In genomic region chr6:150683320-150683719, GRCh38 we compare ENCODE assay signal across 16 cellular contexts.
DNase-seq lines count a peak whose midpoint lies in the region; ATAC-seq and TF ChIP-seq lines count a peak whose summit lies in the region.
"Had no signal": no experiment of that assay in that cellular context is flagged by ENCODE, and none has a peak within 500 bp of the region (broad histone marks: within the 10 kb centered on the region; RNA-seq: fewer than 3 reads in every experiment).

No MANE protein-coding gene starts in this region.

- H3K36me3 ChIP-seq in breast epithelium, result no peaks in the 10 kb centered on the region
- no peaks in the 10 kb centered on the region for H3K36me3 ChIP-seq in uterus
- H3K36me3 ChIP-seq in PC-9 (ENCODE audit: low read depth), result no peaks in the 10 kb centered on the region

- no peaks in the 10 kb centered on the region for H3K9me2 ChIP-seq in PC-9 (ENCODE audit: insufficient read depth)

- ATAC-seq in Right ventricle myocardium superior (ENCODE audit: poor library complexity), result peak; percentile 55
- no peak for ATAC-seq in HG03354 (IDR thresholded peaks at IDR 0.05; ENCODE audit: poor library complexity, severe bottlenecking, unreplicated experiment)
- ATAC-seq: CD8-positive, alpha-beta T cell; Panc1 had no signal

- H3K4me3 ChIP-seq in breast epithelium, result peak overlapping the region in 2 of 3 donors; percentile 16 to 41
- H3K4me3 ChIP-seq in uterus, result peak overlapping the region in 1 of 2 donors; percentile 5
- H3K4me3 ChIP-seq in PC-9, result no peak overlapping the region

- TF ChIP-seq CTCF in breast epithelium (IDR thresholded peaks at IDR 0.05) (no peak), MCF 10A (IDR thresholded peaks at IDR 0.05; ENCODE audit: unreplicated experiment) (no peak), nephron (IDR thresholded peaks at IDR 0.05; ENCODE audit: unreplicated experiment in 3 of 3) (no peak), uterus (IDR thresholded peaks at IDR 0.05) (no peak), PC-9 (conservative IDR thresholded peaks at IDR 0.05) (no peak)

- H3K27ac ChIP-seq in breast epithelium (peak overlapping the region; percentile 17 to 84), uterus (peak overlapping the region; percentile 61 to 70), PC-9 (no peak overlapping the region)
- H3K27ac ChIP-seq: epithelial cell of prostate had no signal

- H3K9me3 Mint-ChIP-seq in MCF 10A (ENCODE audit: unreplicated experiment) (no peaks in the 10 kb centered on the region), nephron (no peaks in the 10 kb centered on the region)
- H3K9me3 Mint-ChIP-seq: activated naive CD4-positive, alpha-beta T cell treated with anti-CD3 and anti-CD28 coated beads, Interleukin-2, amount 10 ng/mL, durations not matched to agents 7 days and 5 days; CD8-positive, alpha-beta T cell had no signal

- H3K27ac Mint-ChIP-seq in MCF 10A (ENCODE audit: low read depth, unreplicated experiment) (no peak overlapping the region), nephron (peak overlapping the region; percentile 5 to 55 (median 52))
- H3K27ac Mint-ChIP-seq: activated naive CD4-positive, alpha-beta T cell treated with anti-CD3 and anti-CD28 coated beads, Interleukin-2, amount 10 ng/mL, durations not matched to agents 7 days and 5 days; CD8-positive, alpha-beta T cell had no signal

- CTCF ChIA-PET in MCF 10A (lab: Yijun Ruan, JAX), result interaction anchor here (1.1 to 1.4 kb wide), 2 partner anchors 9 to 14 kb away, joined by 3 to 4 read pairs; no protein-coding TSS in a partner anchor
- CTCF ChIA-PET in PC-9 (lab: Charles Lee), result no interaction called here

- H3K27me3 Mint-ChIP-seq in MCF 10A (ENCODE audit: insufficient read depth, unreplicated experiment) (no peaks in the 10 kb centered on the region), nephron (ENCODE audit: low read depth) (no peaks in the 10 kb centered on the region)

- H3K4me3 Mint-ChIP-seq in MCF 10A (ENCODE audit: unreplicated experiment), result no peak overlapping the region
- H3K4me3 Mint-ChIP-seq in nephron, result peak overlapping the region in 2 of 3 experiments; percentile 11 to 59
- H3K4me3 Mint-ChIP-seq: activated naive CD4-positive, alpha-beta T cell treated with anti-CD3 and anti-CD28 coated beads, Interleukin-2, amount 10 ng/mL, durations not matched to agents 7 days and 5 days; CD8-positive, alpha-beta T cell had no signal

- intact Hi-C loops in breast epithelium (cut with DNase I; ENCODE audit: low total_unique reads) (no loop called here), MCF 10A (cut with micrococcal nuclease) (no loop called here), Right ventricle myocardium superior (cut with DNase I) (no loop called here), uterus (cut with DNase I; ENCODE audit: low total_unique reads) (no loop called here), PC-9 (cut with micrococcal nuclease; ENCODE audit: unreplicated experiment) (no loop called here)

- POLR2A ChIA-PET in MCF 10A (lab: Yijun Ruan, JAX), result no interaction called here
- POLR2A ChIA-PET in PC-9 (lab: Charles Lee; ENCODE audit: unreplicated experiment), result no interaction called here

- no peak overlapping the region for H3K4me2 ChIP-seq in PC-9

- H3K4me1 ChIP-seq in breast epithelium (no peaks in the 10 kb centered on the region), uterus (no peaks in the 10 kb centered on the region), PC-9 (replicated peaks; ENCODE audit: insufficient read depth) (0 out of 2 replicates have a peak, but pooled peaks cover 5% of the 10 kb centered on the region)

- H3K9me3 ChIP-seq in breast epithelium (no peaks in the 10 kb centered on the region), uterus (no peaks in the 10 kb centered on the region), PC-9 (ENCODE audit: insufficient read depth, low read depth) (no peaks in the 10 kb centered on the region)

- no peaks in the 10 kb centered on the region for H3K79me2 ChIP-seq in PC-9 (ENCODE audit: low read depth)

- BruUV-seq in MCF 10A (replicated peaks; lab: Mats Ljungman, UMichigan), result no TSS peak
- BruUV-seq in PC-9 (replicated peaks; lab: Mats Ljungman, UMichigan), result no TSS peak

- no peaks in the 10 kb centered on the region for H4K20me1 ChIP-seq in PC-9 (ENCODE audit: insufficient read depth)

- TF ChIP-seq POLR2A in breast epithelium (IDR thresholded peaks at IDR 0.05), result no peak
- TF ChIP-seq POLR2A in uterus (IDR thresholded peaks at IDR 0.05), result no peak

- no peaks in the 10 kb centered on the region for H3F3A ChIP-seq in PC-9 (ENCODE audit: insufficient read depth, low read depth)

- no peaks in the 10 kb centered on the region for H3K36me3 Mint-ChIP-seq in MCF 10A (ENCODE audit: insufficient read depth, unreplicated experiment)
- peaks cover 22% of the 10 kb centered on the region for H3K36me3 Mint-ChIP-seq in nephron (ENCODE audit: low read depth)
- H3K36me3 Mint-ChIP-seq: activated naive CD4-positive, alpha-beta T cell treated with anti-CD3 and anti-CD28 coated beads, Interleukin-2, amount 10 ng/mL, durations not matched to agents 7 days and 5 days; CD8-positive, alpha-beta T cell had no signal

- no peak overlapping the region for H2AFZ ChIP-seq in PC-9

- DNase-seq in breast epithelium (ENCODE audit: low spot score in 2 of 2) (no peak), MCF 10A (ENCODE audit: unreplicated experiment) (no peak), Right ventricle myocardium superior (peak; percentile 59), uterus (peak in 1 of 2 donors; percentile 74), nucleus accumbens (lab: John Stamatoyannopoulos, UW) (no peak), PC-9 (no peak)
- DNase-seq: activated CD4-positive, CD25-positive, alpha-beta regulatory T cell treated with anti-CD3 and anti-CD28 coated beads, Interleukin-2, amount 50 U/mL, for 72 hours; activated naive CD4-positive, alpha-beta T cell treated with anti-CD3 and anti-CD28 coated beads, Interleukin-2, amount 10 ng/mL, durations not matched to agents 7 days and 5 days; CD8-positive, alpha-beta T cell; mesendoderm; NCI-H1417; stimulated activated CD4-positive, alpha-beta T cell treated with anti-CD3 and anti-CD28 coated beads, Interleukin-2, amount 100 ng/mL, for 24 hours had no signal

- no peaks in the 10 kb centered on the region for H3K27me3 ChIP-seq in breast epithelium
- H3K27me3 ChIP-seq in uterus, result no peaks in the 10 kb centered on the region
- H3K27me3 ChIP-seq in PC-9 (ENCODE audit: insufficient read depth, low read depth), result no peaks in the 10 kb centered on the region

- no peaks in the 10 kb centered on the region for H3K4me1 Mint-ChIP-seq in MCF 10A (ENCODE audit: insufficient read depth, unreplicated experiment)
- peaks cover 47% of the 10 kb centered on the region for H3K4me1 Mint-ChIP-seq in nephron
